Comparison of ENCODE assay signal across 22 cellular contexts in the genomic region with DNA sequence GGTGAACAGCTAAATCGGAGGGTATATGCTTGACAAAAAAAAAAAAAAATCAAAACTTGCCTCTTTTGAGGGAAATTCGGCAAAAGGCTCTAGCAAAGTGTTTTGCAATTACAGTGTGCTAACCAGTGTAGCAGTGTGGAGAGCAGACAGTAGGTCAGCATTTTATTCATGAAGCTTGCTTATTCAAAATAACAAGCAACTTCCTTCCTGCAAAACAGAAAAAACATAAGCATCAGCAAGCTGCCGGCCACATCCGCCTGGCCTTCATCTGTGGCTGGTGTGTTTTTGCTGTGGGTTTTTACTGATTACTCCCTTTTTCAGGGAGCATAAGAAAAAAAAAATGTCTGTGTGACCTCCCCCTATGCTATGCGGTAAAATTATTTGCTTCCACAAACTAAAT.
"Had no signal": no experiment of that assay in that cellular context is flagged by ENCODE, and none has a peak within 500 bp of the region (broad histone marks: within the 10 kb centered on the region; RNA-seq: fewer than 3 reads in every experiment).

No MANE protein-coding gene starts in this region.

- H3K4me3 Mint-ChIP-seq: activated CD4-positive, alpha-beta memory T cell treated with anti-CD3 and anti-CD28 coated beads for 36 hours; activated naive CD4-positive, alpha-beta T cell treated with anti-CD3 and anti-CD28 coated beads, Interleukin-2, amount 50 U/mL, for 24 hours; activated T-cell treated with anti-CD3 and anti-CD28 coated beads, Interleukin-2, amount 50 U/mL, for 72 hours; naive B cell; neural progenitor cell; T-cell; T-helper 2 cell treated with Interferon-gamma antibody and Interleukin-4, amounts not matched to agents 5 μg/mL and 100 μg/mL, for 36 hours had no signal

- DNase-seq: activated CD4-positive, alpha-beta memory T cell treated with anti-CD3 and anti-CD28 coated beads for 36 hours; activated CD4-positive, alpha-beta T cell treated with anti-CD3 and anti-CD28 coated beads for 1 hour; activated effector memory CD4-positive, alpha-beta T cell treated with anti-CD3 and anti-CD28 coated beads, Interleukin-2, amount 50 U/mL, for 16 hours; activated T-cell treated with anti-CD3 and anti-CD28 coated beads, Interleukin-2, amount 50 U/mL, for 72 hours; anterior cingulate cortex; body of pancreas; effector CD4-positive, alpha-beta T cell; erythroblast; foreskin keratinocyte; lower lobe of right lung; mesendoderm; naive B cell; retina; stimulated activated CD4-positive, alpha-beta T cell treated with anti-CD3 and anti-CD28 coated beads, Interleukin-4, amount 100 ng/mL, for 24 hours; stimulated activated naive CD4-positive, alpha-beta T cell treated with Interleukin-2 at 50 U/mL for 16 hours; thyroid gland; WERI-Rb-1 had no signal

- H3K9me3 ChIP-seq: body of pancreas, lower lobe of right lung, thyroid gland had no signal

- H3K27me3 ChIP-seq: body of pancreas, cardiac muscle cell, foreskin keratinocyte, neural progenitor cell, thyroid gland had no signal

- H3K27me3 Mint-ChIP-seq: activated CD4-positive, alpha-beta memory T cell treated with anti-CD3 and anti-CD28 coated beads for 36 hours; activated naive CD4-positive, alpha-beta T cell treated with anti-CD3 and anti-CD28 coated beads, Interleukin-2, amount 50 U/mL, for 24 hours; naive B cell had no signal

- H3K36me3 ChIP-seq: cardiac muscle cell, lower lobe of right lung, neural progenitor cell, thyroid gland, WERI-Rb-1 had no signal

- H3K4me1 Mint-ChIP-seq: activated naive CD4-positive, alpha-beta T cell treated with anti-CD3 and anti-CD28 coated beads, Interleukin-2, amount 50 U/mL, for 24 hours; naive B cell; neural progenitor cell had no signal

- H3K36me3 Mint-ChIP-seq: activated CD4-positive, alpha-beta memory T cell treated with anti-CD3 and anti-CD28 coated beads for 36 hours; activated naive CD4-positive, alpha-beta T cell treated with anti-CD3 and anti-CD28 coated beads, Interleukin-2, amount 50 U/mL, for 24 hours; naive B cell; neural progenitor cell; T-cell had no signal

- H3K27ac Mint-ChIP-seq: activated CD4-positive, alpha-beta memory T cell treated with anti-CD3 and anti-CD28 coated beads for 36 hours; activated naive CD4-positive, alpha-beta T cell treated with anti-CD3 and anti-CD28 coated beads, Interleukin-2, amount 50 U/mL, for 24 hours; activated T-cell treated with anti-CD3 and anti-CD28 coated beads, Interleukin-2, amount 50 U/mL, for 72 hours; naive B cell; neural progenitor cell; T-cell; T-helper 2 cell treated with Interferon-gamma antibody and Interleukin-4, amounts not matched to agents 5 μg/mL and 100 μg/mL, for 36 hours had no signal

- H2AFZ ChIP-seq: neural progenitor cell had no signal

- H3K4me1 ChIP-seq: body of pancreas, foreskin keratinocyte, lower lobe of right lung, neural progenitor cell, thyroid gland had no signal

- ATAC-seq: activated T-cell treated with anti-CD3 and anti-CD28 coated beads, Interleukin-2, amount 50 U/mL, for 72 hours; body of pancreas; foreskin keratinocyte; lower lobe of right lung had no signal

- H3K27ac ChIP-seq: body of pancreas, cardiac muscle cell, foreskin keratinocyte, lower lobe of right lung, neural progenitor cell, thyroid gland, WERI-Rb-1 had no signal

- H3K9me3 Mint-ChIP-seq: activated CD4-positive, alpha-beta memory T cell treated with anti-CD3 and anti-CD28 coated beads for 36 hours had no signal

- H3K4me3 ChIP-seq: body of pancreas, cardiac muscle cell, lower lobe of right lung, neural progenitor cell, thyroid gland had no signal

- H3K9ac ChIP-seq: neural progenitor cell had no signal

- H3K4me2 ChIP-seq: neural progenitor cell had no signal
